2 cellular contexts compared by ENCODE assay signal in genomic region chr7:27179030-27179429, GRCh38.
TF ChIP-seq lines count a peak whose summit lies in the region.

No MANE protein-coding gene starts in this region.

TF ChIP-seq in HCT116, 20 proteins besides CTCF, POLR2A, EP300 and RAD21 (continued from another document):
- no peak for TF ChIP-seq ZBTB33 (IDR thresholded peaks at IDR 0.05; ENCODE audit: extremely low read depth, insufficient replicate concordance, low read length)
- no peak for TF ChIP-seq SP1 (IDR thresholded peaks at IDR 0.05; ENCODE audit: low read depth)
- TF ChIP-seq EZH2phosphoT487 (IDR thresholded peaks at IDR 0.05; ENCODE audit: borderline replicate concordance), result no peak
- no peak for TF ChIP-seq ZNF274 (IDR thresholded peaks at IDR 0.05; ENCODE audit: low read depth, low read length)

TF ChIP-seq in WTC11, 78 proteins besides CTCF, POLR2A, EP300 and RAD21 (continued from another document):
- no peak for TF ChIP-seq RELA (CRISPR knock-in tag; IDR thresholded peaks at IDR 0.05; ENCODE audit: borderline replicate concordance)
- no peak for TF ChIP-seq ATF1 (CRISPR knock-in tag; IDR thresholded peaks at IDR 0.05)
- no peak for TF ChIP-seq SMAD4 (CRISPR knock-in tag; IDR thresholded peaks at IDR 0.05)
- no peak for TF ChIP-seq E2F4 (CRISPR knock-in tag; IDR thresholded peaks at IDR 0.05; ENCODE audit: borderline replicate concordance, low read depth)
- no peak for TF ChIP-seq CREB1 (CRISPR knock-in tag; IDR thresholded peaks at IDR 0.05)
- no peak for TF ChIP-seq AR (CRISPR knock-in tag; IDR thresholded peaks at IDR 0.05)
- no peak for TF ChIP-seq NR2C2 (CRISPR knock-in tag; IDR thresholded peaks at IDR 0.05)
- TF ChIP-seq NR1H2 (CRISPR knock-in tag; IDR thresholded peaks at IDR 0.05), result no peak
- TF ChIP-seq ATF3 (CRISPR knock-in tag; conservative IDR thresholded peaks at IDR 0.05), result no peak
- no peak for TF ChIP-seq ZBTB21 (CRISPR knock-in tag; IDR thresholded peaks at IDR 0.05; ENCODE audit: borderline replicate concordance)
- no peak for TF ChIP-seq ARID4B (CRISPR knock-in tag; IDR thresholded peaks at IDR 0.05; ENCODE audit: borderline replicate concordance)
- TF ChIP-seq JAZF1 (CRISPR knock-in tag; IDR thresholded peaks at IDR 0.05), result no peak
- TF ChIP-seq ZNF121 (CRISPR knock-in tag; IDR thresholded peaks at IDR 0.05), result no peak
